In genomic region chr17:62110923-62111484, GRCh38 we compare ENCODE assay signal across 21 cellular contexts. TPM values are rescaled to one million over a fixed set of nuclear protein-coding genes. Genes with fewer than 3 reads are reported as not detected.
DNase-seq lines count a peak whose midpoint lies in the region; ATAC-seq, FAIRE-seq and TF ChIP-seq lines count a peak whose summit lies in the region.
"Had no signal": no experiment of that assay in that cellular context is flagged by ENCODE, and none has a peak within 500 bp of the region (broad histone marks: within the 10 kb centered on the region; RNA-seq: fewer than 3 reads in every experiment).

No MANE protein-coding gene starts in this region.

- H3K4me3 ChIP-seq in epithelial cell of esophagus (ENCODE audit: low read length) (no peak overlapping the region), mucosa of descending colon (no peak overlapping the region), upper lobe of right lung (no peak overlapping the region)
- H3K4me3 ChIP-seq: HAP-1 had no signal

- no peaks in the 10 kb centered on the region for H3K27me3 ChIP-seq in upper lobe of right lung

- no peak for FAIRE-seq in RCC 7860 (lab: Jason Lieb, UNC)
- FAIRE-seq: A204.1 had no signal

- DNase-seq in A172 (ENCODE audit: low spot score) (peak; percentile 11), HuH-7.5 (ENCODE audit: low spot score) (peak; percentile 43), epithelial cell of esophagus (ENCODE audit: low read depth) (peak; percentile 26), mucosa of descending colon (peak in 1 of 3 donors; percentile 38), upper lobe of right lung (no peak), RCC 7860 (ENCODE audit: low spot score) (no peak)
- DNase-seq: Calu3; CD4-positive, CD25-positive, alpha-beta regulatory T cell; MV-4-11; NCI-H1436; NCI-H2081; NCI-H226; NCI-H526 treated with DMSO at 0.1 percent for 48 hours; NK-92 treated with Interleukin-12 subunit alpha and Interleukin-12 subunit beta, amount 100 ng/mL, for 24 hours; OCI-M1 had no signal

- no peak overlapping the region for H3K27ac ChIP-seq in upper lobe of right lung
- H3K27ac ChIP-seq: HL-60, SK-N-MC had no signal

- peak; percentile 87 for ATAC-seq in mucosa of descending colon
- no peak for ATAC-seq in GM18511 (IDR thresholded peaks at IDR 0.05; ENCODE audit: unreplicated experiment)
- ATAC-seq in upper lobe of right lung: no peak
- ATAC-seq in HG02970 (IDR thresholded peaks at IDR 0.05; ENCODE audit: low FRiP score, unreplicated experiment): no peak

- TF ChIP-seq CTCF in epithelial cell of esophagus (IDR thresholded peaks at IDR 0.05; ENCODE audit: insufficient read depth, low read depth, low read length, missing control alignments) (no peak), mucosa of descending colon (IDR thresholded peaks at IDR 0.05) (no peak), upper lobe of right lung (IDR thresholded peaks at IDR 0.05) (no peak)

- intact Hi-C loops in mucosa of descending colon (cut with DNase I, micrococcal nuclease): no loop called here
- intact Hi-C loops in upper lobe of right lung (cut with DNase I): no loop called here

- H3K4me1 ChIP-seq in mucosa of descending colon (ENCODE audit: low read depth): peaks cover 23% of the 10 kb centered on the region
- H3K4me1 ChIP-seq in upper lobe of right lung: no peaks in the 10 kb centered on the region

- H3K9me3 ChIP-seq in mucosa of descending colon: no peaks in the 10 kb centered on the region
- no peaks in the 10 kb centered on the region for H3K9me3 ChIP-seq in upper lobe of right lung
- H3K9me3 ChIP-seq: HAP-1 had no signal

- H3K36me3 ChIP-seq in mucosa of descending colon (ENCODE audit: low read depth): peaks cover 6% of the 10 kb centered on the region
- no peaks in the 10 kb centered on the region for H3K36me3 ChIP-seq in upper lobe of right lung
- H3K36me3 ChIP-seq: HAP-1 had no signal

RNA-seq across cellular contexts. Expression of gene MED13, which starts 45.9 kb away (rescaled TPM):
- total RNA-seq in A172 (2014; rRNA removed; shearing (Covaris generic)): 31.7 and 34.9 TPM in 2 replicates
- total RNA-seq in mucosa of descending colon (100 to 1,000 TPM in 1 of 3 donors, 10 to 100 TPM in 2; 71.1 to 104 (median 82.4) TPM), upper lobe of right lung (65.7 TPM)

Comparison
In these comparisons a context has a peak if more than half of its experiments do, and no peak if none do; other contexts are left out.
1. DNase-seq: peak in A172 (single experiment), HuH-7.5 (single experiment) and epithelial cell of esophagus (single experiment); none in upper lobe of right lung (single experiment) and RCC 7860 (single experiment).